ENCODE assay signal across 1 cellular context in the genomic region with DNA sequence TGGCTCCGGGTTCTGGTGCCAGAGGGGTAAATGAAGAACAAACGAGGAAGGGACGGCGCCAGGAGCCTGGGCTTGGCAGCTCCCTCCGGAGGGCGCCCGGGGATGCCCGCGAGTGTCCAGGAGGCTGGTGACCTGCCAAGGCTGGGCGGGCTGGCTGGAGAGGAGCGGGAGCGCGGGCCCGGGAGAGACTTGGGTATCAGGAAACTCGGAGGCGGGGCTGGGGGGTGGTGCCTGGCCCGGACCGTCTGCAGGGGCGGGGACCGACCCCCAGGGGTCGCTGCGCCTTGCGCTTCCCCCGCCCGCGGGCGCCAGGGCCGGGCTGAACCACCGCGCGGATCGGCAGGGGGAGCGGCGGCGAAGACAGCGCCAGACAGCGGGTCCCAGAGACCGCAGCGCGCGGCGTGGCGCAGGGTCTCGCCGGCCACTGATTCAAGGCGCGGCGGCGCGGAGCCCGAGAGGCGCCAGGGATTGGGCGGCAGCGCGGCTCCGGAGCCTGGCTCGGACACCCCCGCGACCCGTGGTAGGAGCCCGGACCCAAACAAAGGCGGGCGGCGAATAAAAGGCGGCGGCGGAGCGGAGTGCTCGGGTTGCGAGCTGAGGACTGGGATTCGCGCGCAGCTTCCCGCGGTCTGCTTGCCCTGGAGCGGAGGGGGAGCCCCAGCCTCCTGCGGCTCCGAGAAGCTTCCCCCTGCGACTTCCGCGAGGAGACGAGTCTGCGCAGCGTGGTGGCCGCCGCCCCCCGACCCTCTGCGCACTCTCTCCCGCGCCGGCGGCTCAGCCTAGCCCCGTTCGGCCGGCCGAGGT.
TF ChIP-seq lines count a peak whose summit lies in the region.

A gene with protein sequence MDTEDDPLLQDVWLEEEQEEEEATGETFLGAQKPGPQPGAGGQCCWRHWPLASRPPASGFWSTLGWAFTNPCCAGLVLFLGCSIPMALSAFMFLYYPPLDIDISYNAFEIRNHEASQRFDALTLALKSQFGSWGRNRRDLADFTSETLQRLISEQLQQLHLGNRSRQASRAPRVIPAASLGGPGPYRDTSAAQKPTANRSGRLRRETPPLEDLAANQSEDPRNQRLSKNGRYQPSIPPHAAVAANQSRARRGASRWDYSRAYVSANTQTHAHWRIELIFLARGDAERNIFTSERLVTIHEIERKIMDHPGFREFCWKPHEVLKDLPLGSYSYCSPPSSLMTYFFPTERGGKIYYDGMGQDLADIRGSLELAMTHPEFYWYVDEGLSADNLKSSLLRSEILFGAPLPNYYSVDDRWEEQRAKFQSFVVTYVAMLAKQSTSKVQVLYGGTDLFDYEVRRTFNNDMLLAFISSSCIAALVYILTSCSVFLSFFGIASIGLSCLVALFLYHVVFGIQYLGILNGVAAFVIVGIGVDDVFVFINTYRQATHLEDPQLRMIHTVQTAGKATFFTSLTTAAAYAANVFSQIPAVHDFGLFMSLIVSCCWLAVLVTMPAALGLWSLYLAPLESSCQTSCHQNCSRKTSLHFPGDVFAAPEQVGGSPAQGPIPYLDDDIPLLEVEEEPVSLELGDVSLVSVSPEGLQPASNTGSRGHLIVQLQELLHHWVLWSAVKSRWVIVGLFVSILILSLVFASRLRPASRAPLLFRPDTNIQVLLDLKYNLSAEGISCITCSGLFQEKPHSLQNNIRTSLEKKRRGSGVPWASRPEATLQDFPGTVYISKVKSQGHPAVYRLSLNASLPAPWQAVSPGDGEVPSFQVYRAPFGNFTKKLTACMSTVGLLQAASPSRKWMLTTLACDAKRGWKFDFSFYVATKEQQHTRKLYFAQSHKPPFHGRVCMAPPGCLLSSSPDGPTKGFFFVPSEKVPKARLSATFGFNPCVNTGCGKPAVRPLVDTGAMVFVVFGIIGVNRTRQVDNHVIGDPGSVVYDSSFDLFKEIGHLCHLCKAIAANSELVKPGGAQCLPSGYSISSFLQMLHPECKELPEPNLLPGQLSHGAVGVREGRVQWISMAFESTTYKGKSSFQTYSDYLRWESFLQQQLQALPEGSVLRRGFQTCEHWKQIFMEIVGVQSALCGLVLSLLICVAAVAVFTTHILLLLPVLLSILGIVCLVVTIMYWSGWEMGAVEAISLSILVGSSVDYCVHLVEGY (N-terminal part only) (plus strand): TSS at position 585 of the 804 bp plus-strand sequence. CDS start 21,838 bp downstream, outside the sequence.

TF ChIP-seq in K562, 482 proteins besides CTCF, POLR2A, EP300 and RAD21 (continued from another document and continues in another):
- TF ChIP-seq, protein P1, sequence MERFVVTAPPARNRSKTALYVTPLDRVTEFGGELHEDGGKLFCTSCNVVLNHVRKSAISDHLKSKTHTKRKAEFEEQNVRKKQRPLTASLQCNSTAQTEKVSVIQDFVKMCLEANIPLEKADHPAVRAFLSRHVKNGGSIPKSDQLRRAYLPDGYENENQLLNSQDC (CRISPR knock-in tag; IDR thresholded peaks at IDR 0.05): no peak
- TF ChIP-seq, protein P2, sequence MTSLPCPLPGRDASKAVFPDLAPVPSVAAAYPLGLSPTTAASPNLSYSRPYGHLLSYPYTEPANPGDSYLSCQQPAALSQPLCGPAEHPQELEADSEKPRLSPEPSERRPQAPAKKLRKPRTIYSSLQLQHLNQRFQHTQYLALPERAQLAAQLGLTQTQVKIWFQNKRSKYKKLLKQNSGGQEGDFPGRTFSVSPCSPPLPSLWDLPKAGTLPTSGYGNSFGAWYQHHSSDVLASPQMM (CRISPR knock-in tag; IDR thresholded peaks at IDR 0.05): no peak
- no peak for TF ChIP-seq ETV5 (CRISPR knock-in tag; IDR thresholded peaks at IDR 0.05; ENCODE audit: low read depth)
- no peak for TF ChIP-seq SP2 (IDR thresholded peaks at IDR 0.05; ENCODE audit: extremely low read depth, low read depth, low read length, poor library complexity, severe bottlenecking)
- no peak for TF ChIP-seq ZC3H4 (CRISPR knock-in tag; IDR thresholded peaks at IDR 0.05; ENCODE audit: borderline replicate concordance)
- no peak for TF ChIP-seq NCOA4 (IDR thresholded peaks at IDR 0.05; ENCODE audit: partially characterized antibody)
- TF ChIP-seq ZNF583 (CRISPR knock-in tag; IDR thresholded peaks at IDR 0.05): 0 out of 2 replicates have a peak, but pooled peaks have one; percentile 10
- TF ChIP-seq SMAD2 (IDR thresholded peaks at IDR 0.05; ENCODE audit: low read depth, low read length): no peak
- TF ChIP-seq MTA2 (IDR thresholded peaks at IDR 0.05; ENCODE audit: low read depth): no peak
- TF ChIP-seq ZNF764 (CRISPR knock-in tag; IDR thresholded peaks at IDR 0.05; ENCODE audit: low read depth): no peak
- TF ChIP-seq ZSCAN29 (IDR thresholded peaks at IDR 0.05): 0 out of 2 replicates have a peak, but pooled peaks have one; percentile 38
- TF ChIP-seq CEBPB (tag; IDR thresholded peaks at IDR 0.05): no peak
- no peak for TF ChIP-seq ATF1 (CRISPR knock-in tag; IDR thresholded peaks at IDR 0.05)
- TF ChIP-seq ATF1 (tag; IDR thresholded peaks at IDR 0.05): peak; percentile 72
- TF ChIP-seq ZNF263 (CRISPR knock-in tag; IDR thresholded peaks at IDR 0.05; ENCODE audit: borderline replicate concordance): no peak; the same call in 1 of the 2 replicates
- no peak for TF ChIP-seq THRAP3 (IDR thresholded peaks at IDR 0.05; ENCODE audit: borderline replicate concordance)
- no peak for TF ChIP-seq KHSRP (IDR thresholded peaks at IDR 0.05)
- TF ChIP-seq SREBF1 (IDR thresholded peaks at IDR 0.05; ENCODE audit: borderline replicate concordance, low read depth, low read length): peak; percentile 78; the same call in 1 of the 2 replicates
- no peak for TF ChIP-seq SMARCB1 (IDR thresholded peaks at IDR 0.05; ENCODE audit: insufficient read length, low read depth)
- no peak for TF ChIP-seq PPARD (CRISPR knock-in tag; IDR thresholded peaks at IDR 0.05)
- TF ChIP-seq KLF16 (IDR thresholded peaks at IDR 0.05): 0 out of 2 replicates have a peak, but pooled peaks have one; percentile 24
- no peak for TF ChIP-seq ZNF644 (tag; IDR thresholded peaks at IDR 0.05; ENCODE audit: low read depth)
- peak; percentile 23; the same call in 1 of the 2 replicates for TF ChIP-seq MAFF (IDR thresholded peaks at IDR 0.05; ENCODE audit: low read length)
- no peak for TF ChIP-seq NR1H2 (CRISPR knock-in tag; IDR thresholded peaks at IDR 0.05)
- no peak for TF ChIP-seq YY1 (IDR thresholded peaks at IDR 0.05; ENCODE audit: borderline replicate concordance in 1 of 3, control insufficient read depth in 1 of 3, extremely low read depth in 1 of 3, insufficient read depth in 3 of 3, insufficient read length in 1 of 3, insufficient replicate concordance in 2 of 3, low read depth in 1 of 3, low read length in 2 of 3)
- TF ChIP-seq, protein P3, sequence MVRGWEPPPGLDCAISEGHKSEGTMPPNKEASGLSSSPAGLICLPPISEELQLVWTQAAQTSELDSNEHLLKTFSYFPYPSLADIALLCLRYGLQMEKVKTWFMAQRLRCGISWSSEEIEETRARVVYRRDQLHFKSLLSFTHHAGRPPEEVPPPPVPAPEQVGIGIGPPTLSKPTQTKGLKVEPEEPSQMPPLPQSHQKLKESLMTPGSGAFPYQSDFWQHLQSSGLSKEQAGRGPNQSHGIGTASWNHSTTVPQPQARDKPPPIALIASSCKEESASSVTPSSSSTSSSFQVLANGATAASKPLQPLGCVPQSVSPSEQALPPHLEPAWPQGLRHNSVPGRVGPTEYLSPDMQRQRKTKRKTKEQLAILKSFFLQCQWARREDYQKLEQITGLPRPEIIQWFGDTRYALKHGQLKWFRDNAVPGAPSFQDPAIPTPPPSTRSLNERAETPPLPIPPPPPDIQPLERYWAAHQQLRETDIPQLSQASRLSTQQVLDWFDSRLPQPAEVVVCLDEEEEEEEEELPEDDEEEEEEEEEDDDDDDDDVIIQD (CRISPR knock-in tag; IDR thresholded peaks at IDR 0.05): no peak
- TF ChIP-seq ZNF24 (IDR thresholded peaks at IDR 0.05): no peak
- TF ChIP-seq HLTF (IDR thresholded peaks at IDR 0.05): no peak
- no peak for TF ChIP-seq DACH1 (IDR thresholded peaks at IDR 0.05; ENCODE audit: partially characterized antibody)
- TF ChIP-seq ZNF23 (CRISPR knock-in tag; IDR thresholded peaks at IDR 0.05): no peak
- TF ChIP-seq ZNF316 (IDR thresholded peaks at IDR 0.05): no peak
- TF ChIP-seq CHD1 (IDR thresholded peaks at IDR 0.05; ENCODE audit: low read length): no peak
- TF ChIP-seq CEBPG (CRISPR knock-in tag; IDR thresholded peaks at IDR 0.05): no peak
- no peak for TF ChIP-seq CEBPG (tag; conservative IDR thresholded peaks at IDR 0.05 in 1 of 2, IDR thresholded peaks at IDR 0.05 in 1 of 2)
- no peak for TF ChIP-seq SMARCE1 (IDR thresholded peaks at IDR 0.05)
- TF ChIP-seq, protein P4, sequence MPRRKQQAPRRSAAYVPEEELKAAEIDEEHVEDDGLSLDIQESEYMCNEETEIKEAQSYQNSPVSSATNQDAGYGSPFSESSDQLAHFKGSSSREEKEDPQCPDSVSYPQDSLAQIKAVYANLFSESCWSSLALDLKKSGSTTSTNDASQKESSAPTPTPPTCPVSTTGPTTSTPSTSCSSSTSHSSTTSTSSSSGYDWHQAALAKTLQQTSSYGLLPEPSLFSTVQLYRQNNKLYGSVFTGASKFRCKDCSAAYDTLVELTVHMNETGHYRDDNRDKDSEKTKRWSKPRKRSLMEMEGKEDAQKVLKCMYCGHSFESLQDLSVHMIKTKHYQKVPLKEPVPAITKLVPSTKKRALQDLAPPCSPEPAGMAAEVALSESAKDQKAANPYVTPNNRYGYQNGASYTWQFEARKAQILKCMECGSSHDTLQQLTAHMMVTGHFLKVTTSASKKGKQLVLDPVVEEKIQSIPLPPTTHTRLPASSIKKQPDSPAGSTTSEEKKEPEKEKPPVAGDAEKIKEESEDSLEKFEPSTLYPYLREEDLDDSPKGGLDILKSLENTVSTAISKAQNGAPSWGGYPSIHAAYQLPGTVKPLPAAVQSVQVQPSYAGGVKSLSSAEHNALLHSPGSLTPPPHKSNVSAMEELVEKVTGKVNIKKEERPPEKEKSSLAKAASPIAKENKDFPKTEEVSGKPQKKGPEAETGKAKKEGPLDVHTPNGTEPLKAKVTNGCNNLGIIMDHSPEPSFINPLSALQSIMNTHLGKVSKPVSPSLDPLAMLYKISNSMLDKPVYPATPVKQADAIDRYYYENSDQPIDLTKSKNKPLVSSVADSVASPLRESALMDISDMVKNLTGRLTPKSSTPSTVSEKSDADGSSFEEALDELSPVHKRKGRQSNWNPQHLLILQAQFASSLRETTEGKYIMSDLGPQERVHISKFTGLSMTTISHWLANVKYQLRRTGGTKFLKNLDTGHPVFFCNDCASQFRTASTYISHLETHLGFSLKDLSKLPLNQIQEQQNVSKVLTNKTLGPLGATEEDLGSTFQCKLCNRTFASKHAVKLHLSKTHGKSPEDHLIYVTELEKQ (CRISPR knock-in tag; IDR thresholded peaks at IDR 0.05): no peak
- peak; percentile 32 for TF ChIP-seq CCNT2 (IDR thresholded peaks at IDR 0.05; ENCODE audit: borderline replicate concordance, extremely low read depth, insufficient read length, low read depth, low read length)
- no peak for TF ChIP-seq OTX1 (CRISPR knock-in tag; IDR thresholded peaks at IDR 0.05)
- no peak for TF ChIP-seq POU5F1 (IDR thresholded peaks at IDR 0.05; ENCODE audit: borderline replicate concordance, low read depth, low read length, partially characterized antibody)
- no peak for TF ChIP-seq CSDE1 (IDR thresholded peaks at IDR 0.05)
- peak; percentile 85 for TF ChIP-seq SIN3B (IDR thresholded peaks at IDR 0.05; ENCODE audit: low read depth)
- no peak for TF ChIP-seq PRPF4 (IDR thresholded peaks at IDR 0.05; ENCODE audit: insufficient read depth, low read depth, low read length, poor library complexity, severe bottlenecking)
- TF ChIP-seq, protein P5, sequence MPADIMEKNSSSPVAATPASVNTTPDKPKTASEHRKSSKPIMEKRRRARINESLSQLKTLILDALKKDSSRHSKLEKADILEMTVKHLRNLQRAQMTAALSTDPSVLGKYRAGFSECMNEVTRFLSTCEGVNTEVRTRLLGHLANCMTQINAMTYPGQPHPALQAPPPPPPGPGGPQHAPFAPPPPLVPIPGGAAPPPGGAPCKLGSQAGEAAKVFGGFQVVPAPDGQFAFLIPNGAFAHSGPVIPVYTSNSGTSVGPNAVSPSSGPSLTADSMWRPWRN (IDR thresholded peaks at IDR 0.05; ENCODE audit: low read depth): no peak
- TF ChIP-seq KLF10 (CRISPR knock-in tag; IDR thresholded peaks at IDR 0.05): no peak
- TF ChIP-seq, protein P6, sequence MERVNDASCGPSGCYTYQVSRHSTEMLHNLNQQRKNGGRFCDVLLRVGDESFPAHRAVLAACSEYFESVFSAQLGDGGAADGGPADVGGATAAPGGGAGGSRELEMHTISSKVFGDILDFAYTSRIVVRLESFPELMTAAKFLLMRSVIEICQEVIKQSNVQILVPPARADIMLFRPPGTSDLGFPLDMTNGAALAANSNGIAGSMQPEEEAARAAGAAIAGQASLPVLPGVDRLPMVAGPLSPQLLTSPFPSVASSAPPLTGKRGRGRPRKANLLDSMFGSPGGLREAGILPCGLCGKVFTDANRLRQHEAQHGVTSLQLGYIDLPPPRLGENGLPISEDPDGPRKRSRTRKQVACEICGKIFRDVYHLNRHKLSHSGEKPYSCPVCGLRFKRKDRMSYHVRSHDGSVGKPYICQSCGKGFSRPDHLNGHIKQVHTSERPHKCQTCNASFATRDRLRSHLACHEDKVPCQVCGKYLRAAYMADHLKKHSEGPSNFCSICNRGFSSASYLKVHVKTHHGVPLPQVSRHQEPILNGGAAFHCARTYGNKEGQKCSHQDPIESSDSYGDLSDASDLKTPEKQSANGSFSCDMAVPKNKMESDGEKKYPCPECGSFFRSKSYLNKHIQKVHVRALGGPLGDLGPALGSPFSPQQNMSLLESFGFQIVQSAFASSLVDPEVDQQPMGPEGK (CRISPR knock-in tag; IDR thresholded peaks at IDR 0.05; ENCODE audit: borderline replicate concordance): no peak
- no peak for TF ChIP-seq ARID1B (IDR thresholded peaks at IDR 0.05)
- no peak for TF ChIP-seq ZNF76 (CRISPR knock-in tag; IDR thresholded peaks at IDR 0.05; ENCODE audit: borderline replicate concordance)
- no peak for TF ChIP-seq NFIX (CRISPR knock-in tag; IDR thresholded peaks at IDR 0.05; ENCODE audit: low read depth)
- peak; percentile 54 for TF ChIP-seq TBP (optimal IDR thresholded peaks at IDR 0.05; ENCODE audit: low read depth, low read length)
- TF ChIP-seq, protein P7, sequence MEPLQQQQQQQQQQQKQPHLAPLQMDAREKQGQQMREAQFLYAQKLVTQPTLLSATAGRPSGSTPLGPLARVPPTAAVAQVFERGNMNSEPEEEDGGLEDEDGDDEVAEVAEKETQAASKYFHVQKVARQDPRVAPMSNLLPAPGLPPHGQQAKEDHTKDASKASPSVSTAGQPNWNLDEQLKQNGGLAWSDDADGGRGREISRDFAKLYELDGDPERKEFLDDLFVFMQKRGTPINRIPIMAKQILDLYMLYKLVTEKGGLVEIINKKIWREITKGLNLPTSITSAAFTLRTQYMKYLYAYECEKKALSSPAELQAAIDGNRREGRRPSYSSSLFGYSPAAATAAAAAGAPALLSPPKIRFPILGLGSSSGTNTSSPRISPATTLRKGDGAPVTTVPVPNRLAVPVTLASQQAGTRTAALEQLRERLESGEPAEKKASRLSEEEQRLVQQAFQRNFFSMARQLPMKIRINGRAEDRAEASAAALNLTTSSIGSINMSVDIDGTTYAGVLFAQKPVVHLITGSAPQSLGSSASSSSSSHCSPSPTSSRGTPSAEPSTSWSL (CRISPR knock-in tag; IDR thresholded peaks at IDR 0.05; ENCODE audit: borderline replicate concordance): no peak
